In the genomic region with DNA sequence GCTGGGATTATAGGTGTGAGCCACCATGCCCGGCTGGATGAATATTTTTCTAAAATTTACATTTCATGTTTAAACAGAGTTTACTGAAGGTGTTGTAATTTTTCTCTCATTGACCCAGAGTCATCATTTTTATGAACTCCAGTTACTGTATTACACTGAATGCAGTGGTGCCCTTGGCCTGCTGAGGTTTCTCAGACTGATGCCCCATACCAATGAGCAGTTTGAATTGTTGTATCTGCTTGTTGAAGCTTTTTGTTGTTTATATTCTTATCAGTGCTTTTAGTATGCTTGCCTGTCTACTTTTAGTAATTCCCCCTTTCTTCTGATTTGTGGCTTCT, we compare ENCODE assay signal across 15 cellular contexts. TPM values are rescaled to one million over a fixed set of nuclear protein-coding genes. Genes with fewer than 3 reads are reported as not detected.
DNase-seq lines count a peak whose midpoint lies in the region; ATAC-seq and TF ChIP-seq lines count a peak whose summit lies in the region.
"Had no signal": no experiment of that assay in that cellular context is flagged by ENCODE, and none has a peak within 500 bp of the region (broad histone marks: within the 10 kb centered on the region; RNA-seq: fewer than 3 reads in every experiment).

No MANE protein-coding gene starts in this region.

- POLR2A ChIA-PET in MCF 10A (lab: Yijun Ruan, JAX) = interaction anchor here (0.7 to 6.8 kb wide), 18 partner anchors 9 to 292 kb away, joined by 3 to 63 read pairs (median 6); partner anchors contain the start of genes BAG1, CHMP5, NFX1 and SMU1

- CTCF ChIA-PET in MCF 10A (lab: Yijun Ruan, JAX) = interaction anchor here (0.6 to 2.3 kb wide), 8 partner anchors 10 to 197 kb away, joined by 3 to 8 read pairs (median 3); no protein-coding TSS in a partner anchor

- peak overlapping the region; percentile 20 for H3K4me3 Mint-ChIP-seq in MCF 10A (ENCODE audit: unreplicated experiment)

- H3K36me3 ChIP-seq in breast epithelium (no peaks in the 10 kb centered on the region), brain microvascular endothelial cell (replicated peaks) (peaks cover 45% of the 10 kb centered on the region), muscle layer of colon (ENCODE audit: insufficient read depth, low read length) (peaks cover 69% of the 10 kb centered on the region), tibial nerve (peaks cover 4 to 93% (median 19%) of the 10 kb centered on the region in 3 donors)

- H3K9ac ChIP-seq in muscle layer of colon (ENCODE audit: low read length) = no peak overlapping the region
- H3K9ac ChIP-seq: KMS-11 had no signal

- TF ChIP-seq POLR2A in breast epithelium (IDR thresholded peaks at IDR 0.05) (no peak), tibial nerve (IDR thresholded peaks at IDR 0.05) (no peak)

- peaks cover 100% of the 10 kb centered on the region for H3K36me3 Mint-ChIP-seq in MCF 10A (ENCODE audit: insufficient read depth, unreplicated experiment)

- H3K27ac ChIP-seq in breast epithelium (peak overlapping the region in 1 of 2 donors; percentile 43), brain microvascular endothelial cell (peak overlapping the region; percentile 96), muscle layer of colon (ENCODE audit: low read depth, low read length) (peak overlapping the region; percentile 49), tibial nerve (peak overlapping the region; percentile 20 to 70 (median 52))
- H3K27ac ChIP-seq: KMS-11 had no signal

- peak overlapping the region; percentile 70 for H3K27ac Mint-ChIP-seq in MCF 10A (ENCODE audit: low read depth, unreplicated experiment)

- 44 to 74% methylated on average over 1 of the region's 1 CpG for WGBS in tibial nerve, 2 donors

- no peaks in the 10 kb centered on the region for H3K27me3 Mint-ChIP-seq in MCF 10A (ENCODE audit: insufficient read depth, unreplicated experiment)

- no peaks in the 10 kb centered on the region for H3K4me1 ChIP-seq in breast epithelium
- H3K4me1 ChIP-seq in muscle layer of colon (ENCODE audit: insufficient read depth, low read length) = peaks cover 15% of the 10 kb centered on the region
- H3K4me1 ChIP-seq in tibial nerve = peaks cover 0 to 22% (median 5%) of the 10 kb centered on the region in 4 donors

- TF ChIP-seq EP300 in tibial nerve (IDR thresholded peaks at IDR 0.05) = no peak

- no peaks in the 10 kb centered on the region for H3K9me3 ChIP-seq in breast epithelium
- H3K9me3 ChIP-seq in muscle layer of colon (ENCODE audit: low read length) = no peaks in the 10 kb centered on the region
- no peaks in the 10 kb centered on the region for H3K9me3 ChIP-seq in tibial nerve

- H3K4me3 ChIP-seq in breast epithelium (no peak overlapping the region), brain microvascular endothelial cell (ENCODE audit: low read depth, low read length) (no peak overlapping the region), muscle layer of colon (ENCODE audit: low read depth in 1 of 2, low read length in 2 of 2) (no peak overlapping the region), tibial nerve (no peak overlapping the region)

- ATAC-seq in HG02588 (IDR thresholded peaks at IDR 0.05; ENCODE audit: unreplicated experiment) = no peak
- ATAC-seq: left colon had no signal

- H3K4me1 Mint-ChIP-seq in MCF 10A (ENCODE audit: insufficient read depth, unreplicated experiment) = peaks cover 21% of the 10 kb centered on the region

- H3K9me3 Mint-ChIP-seq in MCF 10A (ENCODE audit: unreplicated experiment) = no peaks in the 10 kb centered on the region

- DNase-seq in MCF 10A (ENCODE audit: unreplicated experiment) (no peak), breast epithelium (ENCODE audit: low spot score in 2 of 2) (no peak), brain microvascular endothelial cell (no peak), tibial nerve (ENCODE audit: low spot score in 2 of 2) (no peak)
- no peak for DNase-seq in activated CD4-positive, CD25-positive, alpha-beta regulatory T cell (lab: John Stamatoyannopoulos, UW)
- DNase-seq in stimulated activated CD8-positive, alpha-beta memory T cell treated with anti-CD3 and anti-CD28 coated beads, Interleukin-4, amount 100 ng/mL, for 48 hours = no peak
- DNase-seq: DMS153; left colon; NCI-H187 treated with DMSO at 0.1 percent for 48 hours; NCI-H526; stimulated activated CD4-positive, alpha-beta T cell treated with anti-CD3 and anti-CD28 coated beads, Interleukin-12 subunit alpha, Interleukin-12 subunit beta, amount 100 ng/mL, for 4 hours; T-helper 9 cell had no signal

- no peaks in the 10 kb centered on the region for H3K27me3 ChIP-seq in breast epithelium
- no peaks in the 10 kb centered on the region for H3K27me3 ChIP-seq in brain microvascular endothelial cell (replicated peaks)
- no peaks in the 10 kb centered on the region for H3K27me3 ChIP-seq in muscle layer of colon (ENCODE audit: control insufficient read depth in 1 of 2, insufficient read depth in 2 of 2, low read length in 2 of 2)
- no peaks in the 10 kb centered on the region for H3K27me3 ChIP-seq in tibial nerve

- in situ Hi-C loops in brain microvascular endothelial cell (cut with HindIII; ENCODE audit: low pct_ligation_motif_present, low sequenced_read_pairs) = no loop called here

- intact Hi-C loops in MCF 10A (cut with micrococcal nuclease) (loop anchor here (1.0 to 2.0 kb wide), 3 partner anchors 9 to 55 kb away; partner anchors contain the start of genes BAG1, CHMP5 and NFX1), breast epithelium (cut with DNase I; ENCODE audit: low total_unique reads) (no loop called here)

- no TSS peak for BruUV-seq in MCF 10A (replicated peaks; lab: Mats Ljungman, UMichigan)

- TF ChIP-seq CTCF in MCF 10A (IDR thresholded peaks at IDR 0.05; ENCODE audit: unreplicated experiment) (no peak), breast epithelium (IDR thresholded peaks at IDR 0.05) (no peak), brain microvascular endothelial cell (IDR thresholded peaks at IDR 0.05; ENCODE audit: low read depth, low read length, missing control alignments) (no peak), tibial nerve (IDR thresholded peaks at IDR 0.05) (no peak)

RNA-seq across cellular contexts. Expression of gene NFX1, which starts 29.9 kb away (rescaled TPM):
- total RNA-seq in MCF 10A (2022) = 66.7 and 78.5 TPM in 2 replicates
- 10 to 100 TPM; 36.3 to 45.5 (median 38.3) TPM for total RNA-seq in breast epithelium
- 10 to 100 TPM; 35.2 to 45.9 (median 40.5) TPM for total RNA-seq in tibial nerve

RNA-seq across cellular contexts. Expression of gene CHMP5, which starts 55.4 kb away (rescaled TPM):
- total RNA-seq in MCF 10A (2022) (67.6 and 85.1 TPM in 2 replicates), breast epithelium (10 to 100 TPM; 63.1 to 73.4 (median 65.5) TPM), tibial nerve (10 to 100 TPM; 56.1 to 67.4 (median 59.3) TPM)

RNA-seq across cellular contexts. Expression of gene BAG1, which starts 55.7 kb away (rescaled TPM):
- total RNA-seq in MCF 10A (2022) = 75.7 and 91.8 TPM in 2 replicates
- total RNA-seq in breast epithelium = 10 to 100 TPM; 34.7 to 54.7 (median 44.9) TPM
- 100 to 1,000 TPM; 108 to 134 (median 123) TPM for total RNA-seq in tibial nerve
